Comparison of ENCODE assay signal across 35 cellular contexts in genomic region chr1:169523904-169524303, GRCh38.
"Had no signal": no experiment of that assay in that cellular context is flagged by ENCODE, and none has a peak within 500 bp of the region (broad histone marks: within the 10 kb centered on the region; RNA-seq: fewer than 3 reads in every experiment).

No MANE protein-coding gene starts in this region.

- H3K4me3 ChIP-seq: ascending aorta, breast epithelium, cardiac muscle cell, colonic mucosa, esophagus squamous epithelium, gastroesophageal sphincter had no signal

- H3K4me3 Mint-ChIP-seq: activated CD4-positive, alpha-beta memory T cell treated with anti-CD3 and anti-CD28 coated beads for 36 hours; activated CD4-positive, alpha-beta T cell treated with anti-CD3 and anti-CD28 coated beads for 36 hours; activated CD4-positive, alpha-beta T cell treated with anti-CD3 and anti-CD28 coated beads, Interleukin-2, amount 10 ng/mL, durations not matched to agents 24 days and 14 days; activated CD8-positive, alpha-beta memory T cell treated with anti-CD3 and anti-CD28 coated beads, Interleukin-2, amount 10 ng/mL, durations not matched to agents 7 days and 5 days; activated CD8-positive, alpha-beta T cell treated with anti-CD3 and anti-CD28 coated beads, Interleukin-2, amount 10 ng/mL, durations not matched to agents 7 days and 5 days; activated naive CD4-positive, alpha-beta T cell treated with anti-CD3 and anti-CD28 coated beads, Interleukin-2, amount 10 ng/mL, durations not matched to agents 7 days and 5 days; activated naive CD8-positive, alpha-beta T cell treated with anti-CD3 and anti-CD28 coated beads, Interleukin-2, amount 10 ng/mL, durations not matched to agents 7 days and 5 days; activated T-helper 1 cell treated with anti-CD3 and anti-CD28 coated beads, Interleukin-12 subunit alpha, Interleukin-12 subunit beta, Interleukin-2, Interleukin-4 antibody, amounts not matched to agents 30 ng/mL and 10 ng/mL and 1 ng/mL, durations not matched to agents 14 hours and 24 hours and 36 hours; brain; T-helper 17 cell; T-helper 2 cell treated with Interferon-gamma antibody and Interleukin-4, amounts not matched to agents 5 μg/mL and 100 μg/mL, for 36 hours had no signal

- H3K9me3 Mint-ChIP-seq: activated CD4-positive, alpha-beta memory T cell treated with anti-CD3 and anti-CD28 coated beads for 36 hours; activated CD4-positive, alpha-beta T cell treated with anti-CD3 and anti-CD28 coated beads, Interleukin-2, amount 10 ng/mL, durations not matched to agents 24 days and 14 days; activated naive CD4-positive, alpha-beta T cell treated with anti-CD3 and anti-CD28 coated beads, Interleukin-2, amount 10 ng/mL, durations not matched to agents 7 days and 5 days; activated naive CD4-positive, alpha-beta T cell treated with anti-CD3 and anti-CD28 coated beads, Interleukin-2, amount 50 U/mL, for 72 hours; activated naive CD8-positive, alpha-beta T cell treated with anti-CD3 and anti-CD28 coated beads, Interleukin-2, amount 10 ng/mL, durations not matched to agents 7 days and 5 days; activated T-helper 1 cell treated with anti-CD3 and anti-CD28 coated beads, Interleukin-12 subunit alpha, Interleukin-12 subunit beta, Interleukin-2, Interleukin-4 antibody, amounts not matched to agents 30 ng/mL and 10 ng/mL and 1 ng/mL, durations not matched to agents 14 hours and 24 hours and 36 hours; brain; T-helper 2 cell treated with Interferon-gamma antibody and Interleukin-4, amounts not matched to agents 5 μg/mL and 100 μg/mL, for 36 hours had no signal

- ATAC-seq: activated CD4-positive, alpha-beta T cell treated with anti-CD3 and anti-CD28 coated beads for 36 hours; activated CD8-positive, alpha-beta memory T cell treated with anti-CD3 and anti-CD28 coated beads, Interleukin-2, amount 10 ng/mL, durations not matched to agents 7 days and 5 days; activated CD8-positive, alpha-beta T cell treated with anti-CD3 and anti-CD28 coated beads, Interleukin-2, amount 10 ng/mL, durations not matched to agents 7 days and 5 days; activated naive CD4-positive, alpha-beta T cell treated with anti-CD3 and anti-CD28 coated beads, Interleukin-2, amount 50 U/mL, for 72 hours; gastroesophageal sphincter; T-helper 17 cell had no signal

- DNase-seq: activated CD4-positive, alpha-beta memory T cell treated with anti-CD3 and anti-CD28 coated beads for 36 hours; activated CD4-positive, alpha-beta T cell treated with anti-CD3 and anti-CD28 coated beads for 36 hours; activated CD4-positive, alpha-beta T cell treated with anti-CD3 and anti-CD28 coated beads, Interleukin-2, amount 10 ng/mL, durations not matched to agents 24 days and 14 days; activated CD4-positive, CD25-positive, alpha-beta regulatory T cell; activated CD4-positive, CD25-positive, alpha-beta regulatory T cell treated with anti-CD3 and anti-CD28 coated beads, Interleukin-2, amount 50 U/mL, for 72 hours; activated CD8-positive, alpha-beta memory T cell treated with anti-CD3 and anti-CD28 coated beads, Interleukin-2, amount 10 ng/mL, durations not matched to agents 7 days and 5 days; activated CD8-positive, alpha-beta memory T cell treated with anti-CD3 and anti-CD28 coated beads, Interleukin-2, amount 50 U/mL, for 4 hours; activated CD8-positive, alpha-beta T cell treated with anti-CD3 and anti-CD28 coated beads, Interleukin-2, amount 10 ng/mL, durations not matched to agents 7 days and 5 days; activated gamma-delta T cell; activated naive CD4-positive, alpha-beta T cell; activated naive CD4-positive, alpha-beta T cell treated with anti-CD3 and anti-CD28 coated beads, Interleukin-2, amount 10 ng/mL, durations not matched to agents 7 days and 5 days; activated naive CD8-positive, alpha-beta T cell treated with anti-CD3 and anti-CD28 coated beads, Interleukin-2, amount 10 ng/mL, durations not matched to agents 7 days and 5 days; activated T-cell treated with anti-CD3 and anti-CD28 coated beads, Interleukin-2, amount 50 U/mL, for 1 hour; activated T-cell treated with anti-CD3 and anti-CD28 coated beads, Interleukin-2, amount 50 U/mL, for 48 hours; central memory CD4-positive, alpha-beta T cell; cerebellar nuclear complex; colonic mucosa; effector CD8-positive, alpha-beta T cell; esophagus squamous epithelium; foreskin melanocyte; T-helper 1 cell; T-helper 17 cell; T1000; WERI-Rb-1 had no signal

- H3K27ac Mint-ChIP-seq: activated CD4-positive, alpha-beta memory T cell treated with anti-CD3 and anti-CD28 coated beads for 36 hours; activated CD4-positive, alpha-beta T cell treated with anti-CD3 and anti-CD28 coated beads for 36 hours; activated CD4-positive, alpha-beta T cell treated with anti-CD3 and anti-CD28 coated beads, Interleukin-2, amount 10 ng/mL, durations not matched to agents 24 days and 14 days; activated CD8-positive, alpha-beta memory T cell treated with anti-CD3 and anti-CD28 coated beads, Interleukin-2, amount 10 ng/mL, durations not matched to agents 7 days and 5 days; activated CD8-positive, alpha-beta T cell treated with anti-CD3 and anti-CD28 coated beads, Interleukin-2, amount 10 ng/mL, durations not matched to agents 7 days and 5 days; activated naive CD4-positive, alpha-beta T cell treated with anti-CD3 and anti-CD28 coated beads, Interleukin-2, amount 10 ng/mL, durations not matched to agents 7 days and 5 days; activated naive CD8-positive, alpha-beta T cell treated with anti-CD3 and anti-CD28 coated beads, Interleukin-2, amount 10 ng/mL, durations not matched to agents 7 days and 5 days; activated T-helper 1 cell treated with anti-CD3 and anti-CD28 coated beads, Interleukin-12 subunit alpha, Interleukin-12 subunit beta, Interleukin-2, Interleukin-4 antibody, amounts not matched to agents 30 ng/mL and 10 ng/mL and 1 ng/mL, durations not matched to agents 14 hours and 24 hours and 36 hours; brain; T-helper 17 cell; T-helper 2 cell treated with Interferon-gamma antibody and Interleukin-4, amounts not matched to agents 5 μg/mL and 100 μg/mL, for 36 hours had no signal

- H3K4me1 ChIP-seq: ascending aorta, breast epithelium, gastroesophageal sphincter had no signal

- H3K27me3 ChIP-seq: ascending aorta, breast epithelium, cardiac muscle cell, colonic mucosa, esophagus squamous epithelium, gastroesophageal sphincter had no signal

- H3K27ac ChIP-seq: ascending aorta, breast epithelium, cardiac muscle cell, colonic mucosa, epithelial cell of prostate, esophagus squamous epithelium, gastroesophageal sphincter, WERI-Rb-1 had no signal

- FAIRE-seq: endometrium, endothelial cell of umbilical vein had no signal

- H3K9me3 ChIP-seq: ascending aorta, breast epithelium, colonic mucosa, esophagus squamous epithelium, gastroesophageal sphincter had no signal

- H3K27me3 Mint-ChIP-seq: activated CD4-positive, alpha-beta memory T cell treated with anti-CD3 and anti-CD28 coated beads for 36 hours; activated CD4-positive, alpha-beta T cell treated with anti-CD3 and anti-CD28 coated beads for 36 hours; activated CD4-positive, alpha-beta T cell treated with anti-CD3 and anti-CD28 coated beads, Interleukin-2, amount 10 ng/mL, durations not matched to agents 24 days and 14 days; activated CD8-positive, alpha-beta memory T cell treated with anti-CD3 and anti-CD28 coated beads, Interleukin-2, amount 10 ng/mL, durations not matched to agents 7 days and 5 days; activated naive CD4-positive, alpha-beta T cell treated with anti-CD3 and anti-CD28 coated beads, Interleukin-2, amount 10 ng/mL, durations not matched to agents 7 days and 5 days; activated naive CD8-positive, alpha-beta T cell treated with anti-CD3 and anti-CD28 coated beads, Interleukin-2, amount 10 ng/mL, durations not matched to agents 7 days and 5 days; brain; T-helper 17 cell had no signal

- H3K36me3 ChIP-seq: ascending aorta, breast epithelium, cardiac muscle cell, colonic mucosa, esophagus squamous epithelium, gastroesophageal sphincter, WERI-Rb-1 had no signal

- H3K36me3 Mint-ChIP-seq: brain had no signal

- H3K4me1 Mint-ChIP-seq: brain had no signal
